8 cellular contexts compared by ENCODE assay signal in the genomic region with DNA sequence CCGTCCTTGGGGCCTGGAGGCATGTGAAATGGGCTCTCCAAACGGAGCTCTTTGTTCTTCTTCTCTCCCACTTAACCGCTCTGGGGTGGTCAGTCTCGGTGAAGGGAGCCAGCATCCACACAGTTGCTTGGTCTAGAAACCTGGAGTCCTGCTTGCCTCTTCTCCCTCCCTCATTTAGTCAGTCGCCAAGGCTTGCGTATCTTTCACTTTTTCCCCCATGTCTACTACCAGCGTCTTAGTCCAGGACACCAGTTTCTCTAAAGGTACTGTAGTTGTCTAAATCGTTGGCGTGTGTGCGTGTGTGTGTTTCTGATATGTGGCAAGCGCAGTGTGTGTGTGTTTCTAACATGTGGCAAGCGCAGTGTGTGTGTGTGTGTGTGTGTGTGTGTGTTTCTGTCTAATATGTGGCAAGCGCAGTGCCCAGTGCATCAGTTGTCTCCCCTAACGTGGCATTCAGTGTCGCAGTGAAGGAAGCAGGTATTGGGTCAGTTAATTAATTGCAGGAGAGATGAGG. TPM values are rescaled to one million over a fixed set of nuclear protein-coding genes. Genes with fewer than 3 reads are reported as not detected.
DNase-seq lines count a peak whose midpoint lies in the region; ATAC-seq and TF ChIP-seq lines count a peak whose summit lies in the region.

No MANE protein-coding gene starts in this region.

- peaks cover 0 to 17% of the 10 kb centered on the region in 2 donors for H3K4me1 ChIP-seq in breast epithelium
- peaks cover 7 to 41% (median 35%) of the 10 kb centered on the region in 4 donors for H3K4me1 ChIP-seq in liver (ENCODE audit: control insufficient read depth in 4 of 4, insufficient read depth in 4 of 4, low read length in 3 of 4)
- H3K4me1 ChIP-seq in thyroid gland = peaks cover 21 to 32% of the 10 kb centered on the region in 2 donors

- no peaks in the 10 kb centered on the region for H3K9me3 ChIP-seq in breast epithelium
- no peaks in the 10 kb centered on the region for H3K9me3 ChIP-seq in liver (ENCODE audit: control insufficient read depth in 4 of 4, low read length in 3 of 4)
- H3K9me3 ChIP-seq in thyroid gland = no peaks in the 10 kb centered on the region

- peaks cover 12% of the 10 kb centered on the region for H3K27me3 Mint-ChIP-seq in Calu3 (ENCODE audit: unreplicated experiment)

- H3K4me1 Mint-ChIP-seq in Calu3 (ENCODE audit: low read depth, unreplicated experiment) = peaks cover 13% of the 10 kb centered on the region

- H3K9me3 Mint-ChIP-seq in Calu3 (ENCODE audit: low read depth, unreplicated experiment) = no peaks in the 10 kb centered on the region

- peak overlapping the region; percentile 91 for H3K27ac Mint-ChIP-seq in Calu3 (ENCODE audit: unreplicated experiment)

- CTCF ChIA-PET in Calu3 (lab: Charles Lee) = interaction anchor here (0.7 kb wide), 1 partner anchor 26 kb away, joined by 3 read pairs; no protein-coding TSS in a partner anchor

- TF ChIP-seq RAD21 in liver (IDR thresholded peaks at IDR 0.05) = no peak

- H3K36me3 ChIP-seq in breast epithelium = no peaks in the 10 kb centered on the region
- peaks cover under 1 to 7% (median 4%) of the 10 kb centered on the region in 4 donors for H3K36me3 ChIP-seq in liver (ENCODE audit: control insufficient read depth in 4 of 4, insufficient read depth in 3 of 4, low read depth in 1 of 4, low read length in 3 of 4)
- peaks cover 0 to 6% of the 10 kb centered on the region in 2 donors for H3K36me3 ChIP-seq in thyroid gland

- BruUV-seq in Calu3 (replicated peaks; lab: Mats Ljungman, UMichigan) = no TSS peak

- TF ChIP-seq CTCF in Calu3 (IDR thresholded peaks at IDR 0.05; ENCODE audit: unreplicated experiment) (no peak), LNCaP clone FGC (IDR thresholded peaks at IDR 0.05; ENCODE audit: control insufficient read depth, extremely low read depth, insufficient read depth) (no peak), breast epithelium (IDR thresholded peaks at IDR 0.05) (no peak), liver (IDR thresholded peaks at IDR 0.05; ENCODE audit: low read depth, low read length, missing input control) (no peak), thyroid gland (IDR thresholded peaks at IDR 0.05) (no peak)

- no peak for ATAC-seq in GM18909 (IDR thresholded peaks at IDR 0.05; ENCODE audit: poor library complexity, unreplicated experiment)
- ATAC-seq in GM18505 (IDR thresholded peaks at IDR 0.05; ENCODE audit: unreplicated experiment) = no peak
- no peak for ATAC-seq in HG02981 (IDR thresholded peaks at IDR 0.05; ENCODE audit: unreplicated experiment)

- peak overlapping the region; percentile 67 for H3K4me3 ChIP-seq in LNCaP clone FGC (ENCODE audit: low read depth, low read length)
- H3K4me3 ChIP-seq in breast epithelium = peak overlapping the region; percentile 82 to 96 (median 88)
- H3K4me3 ChIP-seq in liver (ENCODE audit: low read depth in 1 of 3, low read length in 3 of 3) = peak overlapping the region; percentile 66 to 89 (median 85)
- peak overlapping the region; percentile 65 to 99 (median 79) for H3K4me3 ChIP-seq in thyroid gland (replicated peaks in 1 of 3)

- peak overlapping the region; percentile 91 to 99 for H3K9ac ChIP-seq in liver (ENCODE audit: low read depth in 1 of 2, low read length in 2 of 2)

- WGBS in liver = under 1% methylated on average over 15 of the region's 15 CpGs
- 1% methylated on average over 15 of the region's 15 CpGs for WGBS in thyroid gland, 2 donors

- intact Hi-C loops in Calu3 (cut with micrococcal nuclease; ENCODE audit: unreplicated experiment) = loop anchor here (5.0 kb wide), 1 partner anchor 101 kb away; no protein-coding TSS in a partner anchor
- intact Hi-C loops in breast epithelium (cut with DNase I; ENCODE audit: low total_unique reads) = no loop called here
- intact Hi-C loops in thyroid gland (cut with DNase I) = loop anchor here (10.0 kb wide), 1 partner anchor 183 kb away; no protein-coding TSS in a partner anchor

- peak overlapping the region; percentile 83 for H3K4me3 Mint-ChIP-seq in Calu3 (ENCODE audit: low read depth, unreplicated experiment)

- H3K27me3 ChIP-seq in breast epithelium (no peaks in the 10 kb centered on the region), liver (ENCODE audit: control insufficient read depth in 4 of 4, insufficient read depth in 4 of 4, low read length in 3 of 4) (no peaks in the 10 kb centered on the region), thyroid gland (no peaks in the 10 kb centered on the region)

- H3K36me3 Mint-ChIP-seq in Calu3 (ENCODE audit: insufficient read depth, unreplicated experiment) = peaks cover 51% of the 10 kb centered on the region

- TF ChIP-seq POLR2A in breast epithelium (IDR thresholded peaks at IDR 0.05) (no peak), thyroid gland (IDR thresholded peaks at IDR 0.05) (no peak), GM18505 (IDR thresholded peaks at IDR 0.05; ENCODE audit: borderline replicate concordance, extremely low read depth, insufficient read depth, insufficient read length) (no peak)

- DNase-seq in Calu3 = no peak
- DNase-seq in LNCaP clone FGC (ENCODE audit: low read depth) = no peak
- DNase-seq in breast epithelium (ENCODE audit: low spot score in 2 of 2) = no peak
- peak; percentile 18 to 19 for DNase-seq in thyroid gland

- H3K27ac ChIP-seq in breast epithelium = peak overlapping the region; percentile 96 to 97
- H3K27ac ChIP-seq in liver (ENCODE audit: low read depth in 1 of 2, low read length in 2 of 2) = peak overlapping the region; percentile 87 to 92
- H3K27ac ChIP-seq in thyroid gland = peak overlapping the region; percentile 60 to 96 (median 77)

TF ChIP-seq in liver, 16 proteins besides CTCF, POLR2A, EP300 and RAD21:
- TF ChIP-seq YY1 (IDR thresholded peaks at IDR 0.05) (no peak), JUND (IDR thresholded peaks at IDR 0.05) (no peak), FOXA2 (IDR thresholded peaks at IDR 0.05) (no peak), TAF1 (conservative IDR thresholded peaks at IDR 0.05) (no peak), RXRA (IDR thresholded peaks at IDR 0.05) (no peak)
- TF ChIP-seq, protein P1, sequence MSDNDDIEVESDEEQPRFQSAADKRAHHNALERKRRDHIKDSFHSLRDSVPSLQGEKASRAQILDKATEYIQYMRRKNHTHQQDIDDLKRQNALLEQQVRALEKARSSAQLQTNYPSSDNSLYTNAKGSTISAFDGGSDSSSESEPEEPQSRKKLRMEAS (IDR thresholded peaks at IDR 0.05) = no peak
- TF ChIP-seq, protein P2, sequence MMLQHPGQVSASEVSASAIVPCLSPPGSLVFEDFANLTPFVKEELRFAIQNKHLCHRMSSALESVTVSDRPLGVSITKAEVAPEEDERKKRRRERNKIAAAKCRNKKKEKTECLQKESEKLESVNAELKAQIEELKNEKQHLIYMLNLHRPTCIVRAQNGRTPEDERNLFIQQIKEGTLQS (IDR thresholded peaks at IDR 0.05) = no peak
- TF ChIP-seq, protein P3, sequence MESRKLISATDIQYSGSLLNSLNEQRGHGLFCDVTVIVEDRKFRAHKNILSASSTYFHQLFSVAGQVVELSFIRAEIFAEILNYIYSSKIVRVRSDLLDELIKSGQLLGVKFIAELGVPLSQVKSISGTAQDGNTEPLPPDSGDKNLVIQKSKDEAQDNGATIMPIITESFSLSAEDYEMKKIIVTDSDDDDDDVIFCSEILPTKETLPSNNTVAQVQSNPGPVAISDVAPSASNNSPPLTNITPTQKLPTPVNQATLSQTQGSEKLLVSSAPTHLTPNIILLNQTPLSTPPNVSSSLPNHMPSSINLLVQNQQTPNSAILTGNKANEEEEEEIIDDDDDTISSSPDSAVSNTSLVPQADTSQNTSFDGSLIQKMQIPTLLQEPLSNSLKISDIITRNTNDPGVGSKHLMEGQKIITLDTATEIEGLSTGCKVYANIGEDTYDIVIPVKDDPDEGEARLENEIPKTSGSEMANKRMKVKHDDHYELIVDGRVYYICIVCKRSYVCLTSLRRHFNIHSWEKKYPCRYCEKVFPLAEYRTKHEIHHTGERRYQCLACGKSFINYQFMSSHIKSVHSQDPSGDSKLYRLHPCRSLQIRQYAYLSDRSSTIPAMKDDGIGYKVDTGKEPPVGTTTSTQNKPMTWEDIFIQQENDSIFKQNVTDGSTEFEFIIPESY (IDR thresholded peaks at IDR 0.05) = no peak

RNA-seq across cellular contexts. Expression of a gene that starts 0.6 kb away (rescaled TPM):
- total RNA-seq in Calu3 (2022) (50.1 and 59.5 TPM in 2 replicates), breast epithelium (100 to 1,000 TPM; 151 to 240 (median 227) TPM), liver (10 to 100 TPM; 41.4 to 87.1 TPM), thyroid gland (100 to 1,000 TPM; 193 to 223 (median 200) TPM)
- 100 to 1,000 TPM in 1 of 2 donors, 10 to 100 TPM in 1; 64.3 to 152 TPM for polyA plus RNA-seq in liver

RNA-seq across cellular contexts. Expression of a gene that starts 22.9 kb away (rescaled TPM):
- 6.2 and 7.0 TPM in 2 replicates for total RNA-seq in Calu3 (2022)
- total RNA-seq in breast epithelium = 10 to 100 TPM; 12.8 to 21.3 (median 16.8) TPM
- 1 to 10 TPM; 2.5 to 2.8 TPM for total RNA-seq in liver
- polyA plus RNA-seq in liver = 1 to 10 TPM; 1.2 to 2.2 TPM
- total RNA-seq in thyroid gland = 10 to 100 TPM in 3 of 4 donors, 1 to 10 TPM in 1; 7.0 to 18.3 (median 13.0) TPM

Comparison
In these comparisons a context has a peak if more than half of its experiments do, and no peak if none do; other contexts are left out.
1. DNase-seq: peak in thyroid gland (2 of 2); none in Calu3 (single experiment), LNCaP clone FGC (single experiment) and breast epithelium (0 of 2).
2. Peak in every context shown above with its lines, with median percentiles within 50 percentile points of each other: H3K4me3 ChIP-seq and H3K27ac ChIP-seq.